3 cellular contexts compared by ENCODE assay signal in the genomic region with DNA sequence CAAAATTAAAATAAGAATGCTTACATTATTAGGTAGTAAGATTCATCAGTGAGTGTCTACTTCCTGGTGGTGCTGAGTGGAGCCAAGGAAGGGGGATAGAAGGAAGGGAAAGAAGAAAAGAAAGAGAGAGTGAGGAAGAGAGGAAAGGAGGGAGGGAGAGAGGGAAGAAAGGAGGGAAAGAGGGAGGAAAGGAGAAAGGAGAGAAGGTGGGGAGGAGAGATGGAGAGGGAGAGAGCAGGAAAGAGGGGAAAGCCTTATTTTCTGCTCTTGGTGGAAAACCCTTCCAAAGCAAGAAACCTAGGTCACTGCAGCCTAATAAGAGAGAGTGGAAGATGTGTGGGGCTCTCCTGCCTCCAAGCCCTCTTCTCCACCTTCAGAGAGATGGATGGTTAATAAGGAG.
TF ChIP-seq lines count a peak whose summit lies in the region.

No MANE protein-coding gene starts in this region.

TF ChIP-seq in HepG2, 621 proteins besides CTCF, POLR2A, EP300 and RAD21:
- peak; percentile 76 for TF ChIP-seq PCBP2 (optimal IDR thresholded peaks at IDR 0.05; ENCODE audit: low read depth, low read length, poor library complexity, severe bottlenecking)
- no peak for TF ChIP-seq MYPOP (CRISPR knock-in tag; IDR thresholded peaks at IDR 0.05)
TF ChIP-seq in HepG2: peak in this region for 1.

TF ChIP-seq in H1, 55 proteins besides CTCF, POLR2A, EP300 and RAD21:
- no peak for TF ChIP-seq TCF12 (IDR thresholded peaks at IDR 0.05; ENCODE audit: low read depth, low read length)
- no peak for TF ChIP-seq CEBPB (IDR thresholded peaks at IDR 0.05; ENCODE audit: low read depth, low read length)
- no peak for TF ChIP-seq EGR1 (IDR thresholded peaks at IDR 0.05; ENCODE audit: borderline replicate concordance, low read depth, low read length)
- TF ChIP-seq SP4 (IDR thresholded peaks at IDR 0.05; ENCODE audit: low read length), result no peak
- TF ChIP-seq, protein P1, sequence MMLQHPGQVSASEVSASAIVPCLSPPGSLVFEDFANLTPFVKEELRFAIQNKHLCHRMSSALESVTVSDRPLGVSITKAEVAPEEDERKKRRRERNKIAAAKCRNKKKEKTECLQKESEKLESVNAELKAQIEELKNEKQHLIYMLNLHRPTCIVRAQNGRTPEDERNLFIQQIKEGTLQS (IDR thresholded peaks at IDR 0.05; ENCODE audit: insufficient read depth, low read depth, low read length), result no peak
- no peak for TF ChIP-seq NANOG (IDR thresholded peaks at IDR 0.05; ENCODE audit: insufficient read depth, low read depth, low read length, poor library complexity, severe bottlenecking)
- TF ChIP-seq RFX5 (IDR thresholded peaks at IDR 0.05; ENCODE audit: borderline replicate concordance, low read depth, low read length), result no peak
- TF ChIP-seq POLR2AphosphoS5 (IDR thresholded peaks at IDR 0.05; ENCODE audit: low read depth, low read length), result no peak
- TF ChIP-seq FOSL1 (IDR thresholded peaks at IDR 0.05; ENCODE audit: insufficient read depth, low read depth, low read length), result no peak
- TF ChIP-seq CBX8 (IDR thresholded peaks at IDR 0.05; ENCODE audit: borderline replicate concordance, low read depth, low read length), result no peak
- TF ChIP-seq TAF7 (optimal IDR thresholded peaks at IDR 0.05; ENCODE audit: borderline replicate concordance, low read depth, low read length), result no peak
- TF ChIP-seq KDM4A (IDR thresholded peaks at IDR 0.05; ENCODE audit: low read depth, low read length, severe bottlenecking), result no peak
- no peak for TF ChIP-seq SAP30 (IDR thresholded peaks at IDR 0.05; ENCODE audit: insufficient read depth, insufficient replicate concordance, low read length)

TF ChIP-seq in SK-N-SH treated with all-trans-retinoic acid at 6 μM for 48 hours, 23 proteins besides CTCF, POLR2A, EP300 and RAD21:
- TF ChIP-seq ZNF8 (CRISPR knock-in tag; IDR thresholded peaks at IDR 0.05) (no peak), POU6F1 (CRISPR knock-in tag; IDR thresholded peaks at IDR 0.05; ENCODE audit: borderline replicate concordance, low read depth) (no peak), ZNF70 (CRISPR knock-in tag; IDR thresholded peaks at IDR 0.05) (no peak), GLIS3 (CRISPR knock-in tag; IDR thresholded peaks at IDR 0.05) (no peak), ZC3H10 (CRISPR knock-in tag; IDR thresholded peaks at IDR 0.05) (no peak), CSRNP3 (CRISPR knock-in tag; IDR thresholded peaks at IDR 0.05) (no peak), ESRRG (CRISPR knock-in tag; IDR thresholded peaks at IDR 0.05) (no peak), ZNF565 (CRISPR knock-in tag; conservative IDR thresholded peaks at IDR 0.05; ENCODE audit: low read depth) (no peak), SNAI2 (CRISPR knock-in tag; IDR thresholded peaks at IDR 0.05) (no peak), ARNTL (CRISPR knock-in tag; IDR thresholded peaks at IDR 0.05; ENCODE audit: borderline replicate concordance, low read depth) (no peak)
- TF ChIP-seq, protein P2, sequence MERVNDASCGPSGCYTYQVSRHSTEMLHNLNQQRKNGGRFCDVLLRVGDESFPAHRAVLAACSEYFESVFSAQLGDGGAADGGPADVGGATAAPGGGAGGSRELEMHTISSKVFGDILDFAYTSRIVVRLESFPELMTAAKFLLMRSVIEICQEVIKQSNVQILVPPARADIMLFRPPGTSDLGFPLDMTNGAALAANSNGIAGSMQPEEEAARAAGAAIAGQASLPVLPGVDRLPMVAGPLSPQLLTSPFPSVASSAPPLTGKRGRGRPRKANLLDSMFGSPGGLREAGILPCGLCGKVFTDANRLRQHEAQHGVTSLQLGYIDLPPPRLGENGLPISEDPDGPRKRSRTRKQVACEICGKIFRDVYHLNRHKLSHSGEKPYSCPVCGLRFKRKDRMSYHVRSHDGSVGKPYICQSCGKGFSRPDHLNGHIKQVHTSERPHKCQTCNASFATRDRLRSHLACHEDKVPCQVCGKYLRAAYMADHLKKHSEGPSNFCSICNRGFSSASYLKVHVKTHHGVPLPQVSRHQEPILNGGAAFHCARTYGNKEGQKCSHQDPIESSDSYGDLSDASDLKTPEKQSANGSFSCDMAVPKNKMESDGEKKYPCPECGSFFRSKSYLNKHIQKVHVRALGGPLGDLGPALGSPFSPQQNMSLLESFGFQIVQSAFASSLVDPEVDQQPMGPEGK (CRISPR knock-in tag; IDR thresholded peaks at IDR 0.05; ENCODE audit: borderline replicate concordance), result no peak
- TF ChIP-seq, protein P3, sequence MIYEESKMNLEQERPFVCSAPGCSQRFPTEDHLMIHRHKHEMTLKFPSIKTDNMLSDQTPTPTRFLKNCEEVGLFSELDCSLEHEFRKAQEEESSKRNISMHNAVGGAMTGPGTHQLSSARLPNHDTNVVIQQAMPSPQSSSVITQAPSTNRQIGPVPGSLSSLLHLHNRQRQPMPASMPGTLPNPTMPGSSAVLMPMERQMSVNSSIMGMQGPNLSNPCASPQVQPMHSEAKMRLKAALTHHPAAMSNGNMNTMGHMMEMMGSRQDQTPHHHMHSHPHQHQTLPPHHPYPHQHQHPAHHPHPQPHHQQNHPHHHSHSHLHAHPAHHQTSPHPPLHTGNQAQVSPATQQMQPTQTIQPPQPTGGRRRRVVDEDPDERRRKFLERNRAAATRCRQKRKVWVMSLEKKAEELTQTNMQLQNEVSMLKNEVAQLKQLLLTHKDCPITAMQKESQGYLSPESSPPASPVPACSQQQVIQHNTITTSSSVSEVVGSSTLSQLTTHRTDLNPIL (CRISPR knock-in tag; IDR thresholded peaks at IDR 0.05; ENCODE audit: low read depth), result no peak
